Comparison of ENCODE assay signal across 8 cellular contexts in the genomic region with DNA sequence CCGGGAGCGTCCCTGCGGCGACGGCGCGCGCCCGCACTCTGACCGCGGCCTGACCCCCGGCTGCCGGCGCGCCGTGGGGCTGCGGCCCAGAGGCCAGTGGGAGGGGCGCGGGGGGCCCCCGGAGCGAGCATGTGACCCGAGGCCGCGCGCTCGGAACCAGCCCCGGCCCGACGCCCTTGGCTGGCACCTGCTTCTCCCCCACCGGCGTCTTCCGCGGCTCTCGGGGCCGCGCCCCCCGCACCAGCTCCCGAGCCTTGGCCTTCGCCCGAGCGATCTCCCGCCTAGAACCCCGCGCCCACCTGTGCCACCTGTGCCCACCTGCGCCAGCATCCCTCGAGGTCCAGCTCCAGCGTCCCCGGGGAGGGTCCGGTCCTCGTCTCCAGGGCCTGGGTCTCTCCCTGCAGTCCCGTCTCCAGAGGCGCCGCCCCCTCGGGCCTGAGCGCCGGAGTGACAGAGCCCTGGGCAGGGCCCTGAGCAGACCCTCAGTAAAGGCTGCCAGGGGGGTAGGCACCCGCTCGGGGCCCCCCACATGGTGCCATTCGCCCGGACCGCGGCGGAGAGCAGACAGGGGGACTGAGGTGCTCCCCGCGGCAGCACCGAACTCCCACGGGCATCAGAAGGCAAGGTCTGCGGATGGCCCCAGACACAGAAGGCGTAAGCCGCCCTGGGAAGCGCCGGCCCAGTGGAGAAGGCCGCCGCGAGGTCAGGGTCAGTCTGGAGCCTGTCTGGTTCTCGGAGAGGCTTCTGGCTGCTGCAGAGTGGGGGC. TPM values are rescaled to one million over a fixed set of nuclear protein-coding genes. Genes with fewer than 3 reads are reported as not detected.
DNase-seq lines count a peak whose midpoint lies in the region; ATAC-seq, FAIRE-seq and TF ChIP-seq lines count a peak whose summit lies in the region.

No MANE protein-coding gene starts in this region.

- peak overlapping the region; percentile 57 for H3K9ac ChIP-seq in parathyroid adenoma

- peaks cover 13% of the 10 kb centered on the region for H3K4me1 Mint-ChIP-seq in activated CD8-positive, alpha-beta T cell treated with anti-CD3 and anti-CD28 coated beads for 36 hours (ENCODE audit: low read depth)

- no peaks in the 10 kb centered on the region for H3K4me1 ChIP-seq in parathyroid adenoma

- ATAC-seq in GM18502 (IDR thresholded peaks at IDR 0.05; ENCODE audit: poor library complexity, unreplicated experiment) (peak; percentile 37), HG03097 (IDR thresholded peaks at IDR 0.05; ENCODE audit: low FRiP score, unreplicated experiment) (peak; percentile 21), HG02642 (IDR thresholded peaks at IDR 0.05; ENCODE audit: poor library complexity, unreplicated experiment) (no peak)
- ATAC-seq in activated CD8-positive, alpha-beta T cell treated with anti-CD3 and anti-CD28 coated beads for 36 hours: peak; percentile 17

- H3K36me3 ChIP-seq in parathyroid adenoma (ENCODE audit: control insufficient read depth, insufficient read depth, low read length): no peaks in the 10 kb centered on the region

- TF ChIP-seq CTCF in 22Rv1 (IDR thresholded peaks at IDR 0.05) (no peak), parathyroid adenoma (IDR thresholded peaks at IDR 0.05) (no peak)
- no peak for TF ChIP-seq CTCF in activated CD8-positive, alpha-beta T cell treated with anti-CD3 and anti-CD28 coated beads for 36 hours (IDR thresholded peaks at IDR 0.05)

- peak overlapping the region; percentile 99 for H2AFZ ChIP-seq in parathyroid adenoma

- CTCF ChIA-PET in activated CD8-positive, alpha-beta T cell treated with anti-CD3 and anti-CD28 coated beads for 36 hours (lab: Charles Lee): interaction anchor here (1.5 kb wide), 1 partner anchor 39 kb away, joined by 4 read pairs; no protein-coding TSS in a partner anchor

- H3K27me3 Mint-ChIP-seq in activated CD8-positive, alpha-beta T cell treated with anti-CD3 and anti-CD28 coated beads for 36 hours: no peaks in the 10 kb centered on the region

- intact Hi-C loops in activated CD8-positive, alpha-beta T cell treated with anti-CD3 and anti-CD28 coated beads for 36 hours (cut with micrococcal nuclease): no loop called here
- intact Hi-C loops in head of caudate nucleus (cut with DNase I): loop anchor here (5.0 kb wide), 1 partner anchor 69 kb away; no protein-coding TSS in a partner anchor

- no peaks in the 10 kb centered on the region for H3K9me3 ChIP-seq in parathyroid adenoma (ENCODE audit: control insufficient read depth, low read length)

- POLR2A ChIA-PET in activated CD8-positive, alpha-beta T cell treated with anti-CD3 and anti-CD28 coated beads for 36 hours (lab: Charles Lee): no interaction called here

- H3K27ac ChIP-seq in 22Rv1: peak overlapping the region; percentile 87
- H3K27ac ChIP-seq in parathyroid adenoma: peak overlapping the region; percentile 91

- no peaks in the 10 kb centered on the region for H3K27me3 ChIP-seq in parathyroid adenoma (ENCODE audit: control insufficient read depth, insufficient read depth, low read length)

- H3K4me2 ChIP-seq in parathyroid adenoma (ENCODE audit: low read length): peak overlapping the region; percentile 99

- DNase-seq in activated CD8-positive, alpha-beta T cell treated with anti-CD3 and anti-CD28 coated beads for 36 hours: no peak
- peak in 23 of 42 donors; percentile 14 to 63 (median 37) for DNase-seq in head of caudate nucleus
- no peak for DNase-seq in urothelium cell line (ENCODE audit: low spot score)

- H3K9me3 Mint-ChIP-seq in activated CD8-positive, alpha-beta T cell treated with anti-CD3 and anti-CD28 coated beads for 36 hours: no peaks in the 10 kb centered on the region

- no peak for FAIRE-seq in urothelium cell line (lab: Jason Lieb, UNC)

- peaks cover 2% of the 10 kb centered on the region for H3K36me3 Mint-ChIP-seq in activated CD8-positive, alpha-beta T cell treated with anti-CD3 and anti-CD28 coated beads for 36 hours (ENCODE audit: low read depth)

- H3K4me3 Mint-ChIP-seq in activated CD8-positive, alpha-beta T cell treated with anti-CD3 and anti-CD28 coated beads for 36 hours: peak overlapping the region; percentile 46

- H3K4me3 ChIP-seq in parathyroid adenoma (ENCODE audit: low read depth, low read length): peak overlapping the region; percentile 70

- H3K27ac Mint-ChIP-seq in activated CD8-positive, alpha-beta T cell treated with anti-CD3 and anti-CD28 coated beads for 36 hours: no peak overlapping the region

- H3K79me2 ChIP-seq in parathyroid adenoma: peaks cover 30% of the 10 kb centered on the region

RNA-seq across cellular contexts. Expression of gene PPP1R13B, which starts 0.8 kb away (rescaled TPM):
- total RNA-seq in activated CD8-positive, alpha-beta T cell treated with anti-CD3 and anti-CD28 coated beads for 36 hours: 10 to 100 TPM; 11.9 to 14.5 TPM

Comparison
In these comparisons a context has a peak if more than half of its experiments do, and no peak if none do; other contexts are left out.
1. DNase-seq: peak in head of caudate nucleus (23 of 42); none in activated CD8-positive, alpha-beta T cell treated with anti-CD3 and anti-CD28 coated beads for 36 hours (single experiment) and urothelium cell line (single experiment).